Comparison of ENCODE assay signal across 10 cellular contexts in genomic region chr16:71919033-71919432, GRCh38. TPM values are rescaled to one million over a fixed set of nuclear protein-coding genes. Genes with fewer than 3 reads are reported as not detected.
DNase-seq lines count a peak whose midpoint lies in the region; ATAC-seq and TF ChIP-seq lines count a peak whose summit lies in the region.
"Had no signal": no experiment of that assay in that cellular context is flagged by ENCODE, and none has a peak within 500 bp of the region (broad histone marks: within the 10 kb centered on the region; RNA-seq: fewer than 3 reads in every experiment).

No MANE protein-coding gene starts in this region.

- H3K27ac ChIP-seq in CD8-positive, alpha-beta T cell (ENCODE audit: low read depth, low read length), result no peak overlapping the region
- H3K27ac ChIP-seq: SJSA1 had no signal

- no peak for TF ChIP-seq POLR2A in erythroblast (IDR thresholded peaks at IDR 0.05; ENCODE audit: low read length)

- intact Hi-C loops in CD8-positive, alpha-beta T cell (cut with DNase I, micrococcal nuclease), result no loop called here

- POLR2A ChIA-PET in CD8-positive, alpha-beta T cell (lab: Charles Lee), result interaction anchor here (0.5 kb wide), 1 partner anchor 33 kb away, joined by 3 read pairs; no protein-coding TSS in a partner anchor

- DNase-seq in Ammon's horn (ENCODE audit: low spot score) (peak; percentile 47), T-helper 17 cell (no peak), erythroblast (lab: John Stamatoyannopoulos, UW) (no peak), NCI-H446 treated with DMSO at 0.1 percent for 48 hours (lab: John Stamatoyannopoulos, UW) (no peak), OCI-M2 (lab: John Stamatoyannopoulos, UW; ENCODE audit: unreplicated experiment) (no peak)
- no peak for DNase-seq in CD8-positive, alpha-beta T cell
- DNase-seq: activated naive CD4-positive, alpha-beta T cell had no signal

- H3K27ac Mint-ChIP-seq in T-helper 17 cell, result peak overlapping the region; percentile 61
- H3K27ac Mint-ChIP-seq in CD8-positive, alpha-beta T cell, result no peak overlapping the region

- TF ChIP-seq CTCF in CD8-positive, alpha-beta T cell (IDR thresholded peaks at IDR 0.05), result no peak

- peaks cover 25% of the 10 kb centered on the region for H3K36me3 Mint-ChIP-seq in T-helper 17 cell (ENCODE audit: low read depth)
- H3K36me3 Mint-ChIP-seq in CD8-positive, alpha-beta T cell, result peaks cover 94% of the 10 kb centered on the region

- peaks cover 49% of the 10 kb centered on the region for H3K4me1 Mint-ChIP-seq in T-helper 17 cell
- peaks cover 40% of the 10 kb centered on the region for H3K4me1 Mint-ChIP-seq in CD8-positive, alpha-beta T cell (ENCODE audit: low read depth)

- H3K4me1 ChIP-seq in CD8-positive, alpha-beta T cell (ENCODE audit: insufficient read depth, low read length), result peaks cover 6% of the 10 kb centered on the region

- no peaks in the 10 kb centered on the region for H3K27me3 ChIP-seq in CD8-positive, alpha-beta T cell (ENCODE audit: insufficient read depth, low read length)
- H3K27me3 ChIP-seq: SJSA1 had no signal

- no peak overlapping the region for H3K4me3 Mint-ChIP-seq in T-helper 17 cell
- H3K4me3 Mint-ChIP-seq in CD8-positive, alpha-beta T cell, result no peak overlapping the region

- H3K9me3 Mint-ChIP-seq in CD8-positive, alpha-beta T cell, result no peaks in the 10 kb centered on the region

- peaks cover 67% of the 10 kb centered on the region for H3K36me3 ChIP-seq in CD8-positive, alpha-beta T cell (ENCODE audit: insufficient read depth, low read length)

- H3K4me3 ChIP-seq in CD8-positive, alpha-beta T cell (ENCODE audit: low read depth, low read length), result no peak overlapping the region
- H3K4me3 ChIP-seq: SJSA1 had no signal

- H3K9me3 ChIP-seq in T-helper 17 cell (ENCODE audit: control insufficient read depth, low read length, poor library complexity, severe bottlenecking), result no peaks in the 10 kb centered on the region
- H3K9me3 ChIP-seq in CD8-positive, alpha-beta T cell (ENCODE audit: low read length), result no peaks in the 10 kb centered on the region
- H3K9me3 ChIP-seq: SJSA1 had no signal

- peak; percentile 52 for ATAC-seq in GM19324 (IDR thresholded peaks at IDR 0.05; ENCODE audit: low FRiP score, unreplicated experiment)
- peak; percentile 81 for ATAC-seq in HG03039 (IDR thresholded peaks at IDR 0.05; ENCODE audit: unreplicated experiment)
- ATAC-seq in T-helper 17 cell, result peak; percentile 33
- no peak for ATAC-seq in CD8-positive, alpha-beta T cell

- no peaks in the 10 kb centered on the region for H3K27me3 Mint-ChIP-seq in T-helper 17 cell
- H3K27me3 Mint-ChIP-seq in CD8-positive, alpha-beta T cell (ENCODE audit: low read depth), result no peaks in the 10 kb centered on the region

- CTCF ChIA-PET in CD8-positive, alpha-beta T cell (lab: Charles Lee), result no interaction called here

RNA-seq across cellular contexts. Expression of gene IST1, which starts 23.7 kb away (rescaled TPM):
- 100 to 1,000 TPM; 262 to 283 TPM for total RNA-seq in T-helper 17 cell
- 100 to 1,000 TPM; 460 to 476 TPM for total RNA-seq in CD8-positive, alpha-beta T cell

RNA-seq across cellular contexts. Expression of gene ZNF821, which starts 35.1 kb away (rescaled TPM):
- 10 to 100 TPM; 12.2 to 14.1 TPM for total RNA-seq in T-helper 17 cell
- 10 to 100 TPM in 1 of 2 experiments, 1 to 10 TPM in 1; 8.4 to 10.1 TPM for total RNA-seq in CD8-positive, alpha-beta T cell
